16 cellular contexts compared by ENCODE assay signal in genomic region chrY:12359867-12360266, GRCh38.
DNase-seq lines count a peak whose midpoint lies in the region; ATAC-seq and TF ChIP-seq lines count a peak whose summit lies in the region.
"Had no signal": no experiment of that assay in that cellular context is flagged by ENCODE, and none has a peak within 500 bp of the region (broad histone marks: within the 10 kb centered on the region; RNA-seq: fewer than 3 reads in every experiment).

No MANE protein-coding gene starts in this region.

- H3K9me3 Mint-ChIP-seq in stimulated activated naive CD8-positive, alpha-beta T cell treated with anti-CD3 and anti-CD28 coated beads, Interleukin-15, amount 100 ng/mL, for 72 hours = no peaks in the 10 kb centered on the region
- H3K9me3 Mint-ChIP-seq: activated T-cell treated with anti-CD3 and anti-CD28 coated beads, Interleukin-2, amount 50 U/mL, for 72 hours; mesothelial cell of epicardium; nephron progenitor cell; T-helper 2 cell treated with Interferon-gamma antibody and Interleukin-4, amounts not matched to agents 5 μg/mL and 100 μg/mL, for 36 hours had no signal

- ATAC-seq in Right ventricle myocardium superior (ENCODE audit: poor library complexity) (no peak), Right ventricle myocardium inferior (no peak), HG02870 (IDR thresholded peaks at IDR 0.05; ENCODE audit: unreplicated experiment) (no peak), HG03159 (IDR thresholded peaks at IDR 0.05; ENCODE audit: unreplicated experiment) (no peak)
- peak; percentile 28 for ATAC-seq in stimulated activated naive CD8-positive, alpha-beta T cell treated with anti-CD3 and anti-CD28 coated beads, Interleukin-15, amount 100 ng/mL, for 72 hours
- ATAC-seq: activated T-cell treated with anti-CD3 and anti-CD28 coated beads, Interleukin-2, amount 50 U/mL, for 72 hours had no signal

- H3K27me3 Mint-ChIP-seq in stimulated activated naive CD8-positive, alpha-beta T cell treated with anti-CD3 and anti-CD28 coated beads, Interleukin-15, amount 100 ng/mL, for 72 hours = no peaks in the 10 kb centered on the region

- no peak overlapping the region for H3K27ac Mint-ChIP-seq in stimulated activated naive CD8-positive, alpha-beta T cell treated with anti-CD3 and anti-CD28 coated beads, Interleukin-15, amount 100 ng/mL, for 72 hours
- H3K27ac Mint-ChIP-seq: activated T-cell treated with anti-CD3 and anti-CD28 coated beads, Interleukin-2, amount 50 U/mL, for 72 hours; mesothelial cell of epicardium; nephron progenitor cell; T-helper 2 cell treated with Interferon-gamma antibody and Interleukin-4, amounts not matched to agents 5 μg/mL and 100 μg/mL, for 36 hours had no signal

- no peak for TF ChIP-seq POLR2A in erythroblast (IDR thresholded peaks at IDR 0.05; ENCODE audit: low read length)

- intact Hi-C loops in Right ventricle myocardium superior (cut with DNase I) (no loop called here), Right ventricle myocardium inferior (cut with DNase I) (no loop called here)

- DNase-seq in Right ventricle myocardium superior = peak; percentile 34
- DNase-seq in Right ventricle myocardium inferior (ENCODE audit: missing footprints) = no peak
- DNase-seq in MV-4-11 (lab: John Stamatoyannopoulos, UW) = peak; percentile 0
- DNase-seq in erythroblast (lab: John Stamatoyannopoulos, UW) = peak; percentile 81 to 87
- no peak for DNase-seq in stimulated activated naive CD8-positive, alpha-beta T cell treated with anti-CD3 and anti-CD28 coated beads, Interleukin-15, amount 100 ng/mL, for 72 hours
- DNase-seq in A172 (ENCODE audit: low spot score) = no peak
- DNase-seq: activated naive CD4-positive, alpha-beta T cell treated with anti-CD3 and anti-CD28 coated beads, Interleukin-2, amount 50 U/mL, for 16 hours; activated T-cell treated with anti-CD3 and anti-CD28 coated beads, Interleukin-2, amount 50 U/mL, for 72 hours; aorta; NCI-H1694; nephron progenitor cell; stomach had no signal

- H3K4me1 Mint-ChIP-seq in stimulated activated naive CD8-positive, alpha-beta T cell treated with anti-CD3 and anti-CD28 coated beads, Interleukin-15, amount 100 ng/mL, for 72 hours = no peaks in the 10 kb centered on the region
- H3K4me1 Mint-ChIP-seq: mesothelial cell of epicardium, nephron progenitor cell had no signal

- H3K4me3 Mint-ChIP-seq in stimulated activated naive CD8-positive, alpha-beta T cell treated with anti-CD3 and anti-CD28 coated beads, Interleukin-15, amount 100 ng/mL, for 72 hours = no peak overlapping the region
- H3K4me3 Mint-ChIP-seq: activated T-cell treated with anti-CD3 and anti-CD28 coated beads, Interleukin-2, amount 50 U/mL, for 72 hours; mesothelial cell of epicardium; nephron progenitor cell; T-helper 2 cell treated with Interferon-gamma antibody and Interleukin-4, amounts not matched to agents 5 μg/mL and 100 μg/mL, for 36 hours had no signal

Comparison
In these comparisons a context has a peak if more than half of its experiments do, and no peak if none do; other contexts are left out.
1. DNase-seq: peak in Right ventricle myocardium superior (single experiment), MV-4-11 (single experiment) and erythroblast (2 of 2); none in Right ventricle myocardium inferior (single experiment), stimulated activated naive CD8-positive, alpha-beta T cell treated with anti-CD3 and anti-CD28 coated beads, Interleukin-15, amount 100 ng/mL, for 72 hours (0 of 2) and A172 (single experiment).